In the genomic region with DNA sequence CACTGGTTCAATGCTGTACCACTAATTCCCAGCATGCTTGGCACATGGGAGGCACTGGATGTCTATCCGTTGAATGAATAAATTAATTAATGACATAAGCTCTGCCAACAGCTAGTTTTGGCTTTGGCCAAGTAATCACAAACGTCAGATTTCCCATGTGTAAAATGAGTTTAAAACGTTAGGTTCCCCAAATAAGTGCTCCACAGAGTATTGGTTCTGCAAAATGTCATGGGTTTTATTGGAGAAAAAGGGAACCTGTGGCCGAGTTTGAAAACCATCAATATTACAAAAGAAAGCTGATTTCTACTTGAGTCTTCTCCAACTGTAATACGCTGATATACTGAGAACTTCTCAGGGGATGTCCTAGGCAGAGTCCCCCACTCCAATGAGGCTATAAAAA, we compare ENCODE assay signal across 35 cellular contexts. TPM values are rescaled to one million over a fixed set of nuclear protein-coding genes. Genes with fewer than 3 reads are reported as not detected.
DNase-seq lines count a peak whose midpoint lies in the region; ATAC-seq, FAIRE-seq and TF ChIP-seq lines count a peak whose summit lies in the region.
"Had no signal": no experiment of that assay in that cellular context is flagged by ENCODE, and none has a peak within 500 bp of the region (broad histone marks: within the 10 kb centered on the region; RNA-seq: fewer than 3 reads in every experiment).

No MANE protein-coding gene starts in this region.

- no peaks in the 10 kb centered on the region for H3K27me3 ChIP-seq in BLaER1 treated with 17β-estradiol and CSF1 and Interleukin-3, amounts not matched to agents 10 nM and 100 nM
- no peaks in the 10 kb centered on the region for H3K27me3 ChIP-seq in neutrophil
- H3K27me3 ChIP-seq: ascending aorta, BE2C, cardiac muscle cell, neural progenitor cell, right lobe of liver had no signal

- ATAC-seq in T-helper 17 cell = peak; percentile 23
- ATAC-seq: A549; effector memory CD8-positive, alpha-beta T cell; Panc1 had no signal

- H3K9ac ChIP-seq in BLaER1 treated with 17β-estradiol and CSF1 and Interleukin-3, amounts not matched to agents 10 nM and 100 nM = no peak overlapping the region
- H3K9ac ChIP-seq: neural progenitor cell had no signal

- no peak for TF ChIP-seq CTCF in NB4 (IDR thresholded peaks at IDR 0.05; ENCODE audit: low read depth, low read length)
- TF ChIP-seq CTCF in neutrophil (IDR thresholded peaks at IDR 0.05) = no peak

- no peak overlapping the region for H3K4me3 Mint-ChIP-seq in T-helper 17 cell
- H3K4me3 Mint-ChIP-seq: activated CD4-positive, alpha-beta memory T cell treated with anti-CD3 and anti-CD28 coated beads, Interleukin-2, amount 10 ng/mL, durations not matched to agents 7 days and 5 days; activated T-helper 17 cell treated with anti-CD3 and anti-CD28 coated beads, Interleukin-2, amount 50 U/mL, for 72 hours; effector memory CD8-positive, alpha-beta T cell; neural progenitor cell had no signal

- peaks cover 6% of the 10 kb centered on the region for H3K36me3 Mint-ChIP-seq in T-helper 17 cell (ENCODE audit: low read depth)
- H3K36me3 Mint-ChIP-seq: neural progenitor cell had no signal

- no peaks in the 10 kb centered on the region for H3K27me3 Mint-ChIP-seq in T-helper 17 cell
- H3K27me3 Mint-ChIP-seq: activated CD4-positive, alpha-beta memory T cell treated with anti-CD3 and anti-CD28 coated beads, Interleukin-2, amount 10 ng/mL, durations not matched to agents 7 days and 5 days; activated T-helper 17 cell treated with anti-CD3 and anti-CD28 coated beads, Interleukin-2, amount 50 U/mL, for 72 hours; effector memory CD8-positive, alpha-beta T cell; progenitor cell of endocrine pancreas had no signal

- peaks cover 0 to 43% (median 0%) of the 10 kb centered on the region in 11 experiments; a peak in 6 of 22 replicates for H4K20me1 ChIP-seq in BLaER1 treated with 17β-estradiol and CSF1 and Interleukin-3, amounts not matched to agents 10 nM and 100 nM

- H3K4me1 Mint-ChIP-seq in T-helper 17 cell = peaks cover 39% of the 10 kb centered on the region

- peaks cover 0 to 15% (median 0%) of the 10 kb centered on the region in 11 experiments; a peak in 5 of 22 replicates for H3K36me3 ChIP-seq in BLaER1 treated with 17β-estradiol and CSF1 and Interleukin-3, amounts not matched to agents 10 nM and 100 nM
- H3K36me3 ChIP-seq in neutrophil = peaks cover 12% of the 10 kb centered on the region
- H3K36me3 ChIP-seq: ascending aorta, BE2C, cardiac muscle cell, neural progenitor cell, thoracic aorta had no signal

- peak overlapping the region in 6 of 11 experiments; percentile 7 to 83 (median 46); a peak in 11 of 22 replicates for H3K4me2 ChIP-seq in BLaER1 treated with 17β-estradiol and CSF1 and Interleukin-3, amounts not matched to agents 10 nM and 100 nM
- H3K4me2 ChIP-seq: A549, neural progenitor cell had no signal

- no peak overlapping the region for H3K4me3 ChIP-seq in BLaER1 treated with 17β-estradiol and CSF1 and Interleukin-3, amounts not matched to agents 10 nM and 100 nM
- no peak overlapping the region for H3K4me3 ChIP-seq in NB4 (ENCODE audit: low read depth, low read length)
- peak overlapping the region; percentile 5 to 18 for H3K4me3 ChIP-seq in neutrophil (ENCODE audit: low read depth in 1 of 2, low read length in 1 of 2)
- H3K4me3 ChIP-seq: A549, ascending aorta, cardiac muscle cell, coronary artery, neural progenitor cell, right lobe of liver, thoracic aorta had no signal

- DNase-seq in NB4 (ENCODE audit: low read depth) = peak; percentile 66
- DNase-seq in T-helper 17 cell = no peak
- no peak for DNase-seq in GM12892 (ENCODE audit: insufficient read length)
- DNase-seq in COR-L47 (lab: John Stamatoyannopoulos, UW) = no peak
- DNase-seq in stimulated activated naive CD4-positive, alpha-beta T cell (lab: John Stamatoyannopoulos, UW) = no peak
- no peak for DNase-seq in NCI-H128 (lab: John Stamatoyannopoulos, UW; ENCODE audit: unreplicated experiment)
- DNase-seq: activated CD4-positive, alpha-beta memory T cell treated with anti-CD3 and anti-CD28 coated beads, Interleukin-2, amount 10 ng/mL, durations not matched to agents 7 days and 5 days; activated CD4-positive, alpha-beta T cell treated with anti-CD3 and anti-CD28 coated beads for 1 hour; BE2C; DMS53; effector memory CD8-positive, alpha-beta T cell; erythroblast; IMR-90; NCI-H1694; NCI-H446 treated with DMSO at 0.1 percent for 48 hours; right lobe of liver; SHP77 treated with DMSO at 0.1 percent for 48 hours; stimulated activated CD4-positive, alpha-beta T cell treated with anti-CD3 and anti-CD28 coated beads, Interleukin-12 subunit alpha, Interleukin-12 subunit beta, amount 100 ng/mL, for 4 hours; stimulated activated CD4-positive, alpha-beta T cell treated with anti-CD3 and anti-CD28 coated beads, Interleukin-4, amount 100 ng/mL, for 4 hours; stimulated activated naive CD4-positive, alpha-beta T cell treated with Interleukin-2 at 50 U/mL for 16 hours; T-helper 1 cell had no signal

- H3K27ac Mint-ChIP-seq in T-helper 17 cell = no peak overlapping the region
- H3K27ac Mint-ChIP-seq: activated CD4-positive, alpha-beta memory T cell treated with anti-CD3 and anti-CD28 coated beads, Interleukin-2, amount 10 ng/mL, durations not matched to agents 7 days and 5 days; activated T-helper 17 cell treated with anti-CD3 and anti-CD28 coated beads, Interleukin-2, amount 50 U/mL, for 72 hours; effector memory CD8-positive, alpha-beta T cell; neural progenitor cell; progenitor cell of endocrine pancreas had no signal

- FAIRE-seq in GM12892 (lab: Jason Lieb, UNC) = no peak
- FAIRE-seq: A549, H1, keratinocyte, TTC549 had no signal

- peak overlapping the region in 1 of 11 experiments; percentile 20; a peak in 2 of 22 replicates for H3K27ac ChIP-seq in BLaER1 treated with 17β-estradiol and CSF1 and Interleukin-3, amounts not matched to agents 10 nM and 100 nM
- peak overlapping the region; percentile 82 for H3K27ac ChIP-seq in neutrophil
- H3K27ac ChIP-seq: A549, ascending aorta, cardiac muscle cell, neural progenitor cell, right lobe of liver, thoracic aorta had no signal

- no peaks in the 10 kb centered on the region for H3K9me3 ChIP-seq in BLaER1 treated with 17β-estradiol and CSF1 and Interleukin-3, amounts not matched to agents 10 nM and 100 nM (replicated peaks in 1 of 11)
- H3K9me3 ChIP-seq in T-helper 17 cell (ENCODE audit: control insufficient read depth, low read length, poor library complexity, severe bottlenecking) (no peaks in the 10 kb centered on the region), neutrophil (no peaks in the 10 kb centered on the region)
- H3K9me3 ChIP-seq: A549, ascending aorta, BE2C, right lobe of liver, thoracic aorta had no signal

- H3K4me1 ChIP-seq in BLaER1 treated with 17β-estradiol and CSF1 and Interleukin-3, amounts not matched to agents 10 nM and 100 nM = peaks cover 0 to 21% (median 9%) of the 10 kb centered on the region in 10 experiments; a peak in 12 of 20 replicates
- H3K4me1 ChIP-seq in neutrophil (ENCODE audit: control insufficient read depth in 1 of 2, insufficient read depth in 1 of 2, low read depth in 1 of 2, low read length in 1 of 2) = peaks cover 39 to 42% of the 10 kb centered on the region in 2 experiments
- H3K4me1 ChIP-seq: BE2C had no signal

- TF ChIP-seq POLR2A in NB4 (IDR thresholded peaks at IDR 0.05; ENCODE audit: extremely low read depth, insufficient read length) (no peak), GM12892 (IDR thresholded peaks at IDR 0.05; ENCODE audit: low read depth, low read length) (no peak)

RNA-seq across cellular contexts. Expression of gene ELMO1, which starts 23.2 kb away (rescaled TPM):
- total RNA-seq in T-helper 17 cell = 100 to 1,000 TPM; 160 to 169 TPM
- 64.2 TPM for polyA plus RNA-seq in GM12892 (2012; ENCODE audit: missing spikeins)
- total RNA-seq: IMR-90 had no signal
- polyA plus RNA-seq: keratinocyte had no signal

Comparison
In these comparisons a context has a peak if more than half of its experiments do, and no peak if none do; other contexts are left out.
1. H3K4me3 ChIP-seq: peak in neutrophil (2 of 2); none in BLaER1 treated with 17β-estradiol and CSF1 and Interleukin-3, amounts not matched to agents 10 nM and 100 nM (0 of 10) and NB4 (single experiment).